Comparison of ENCODE assay signal across 13 cellular contexts in the genomic region with DNA sequence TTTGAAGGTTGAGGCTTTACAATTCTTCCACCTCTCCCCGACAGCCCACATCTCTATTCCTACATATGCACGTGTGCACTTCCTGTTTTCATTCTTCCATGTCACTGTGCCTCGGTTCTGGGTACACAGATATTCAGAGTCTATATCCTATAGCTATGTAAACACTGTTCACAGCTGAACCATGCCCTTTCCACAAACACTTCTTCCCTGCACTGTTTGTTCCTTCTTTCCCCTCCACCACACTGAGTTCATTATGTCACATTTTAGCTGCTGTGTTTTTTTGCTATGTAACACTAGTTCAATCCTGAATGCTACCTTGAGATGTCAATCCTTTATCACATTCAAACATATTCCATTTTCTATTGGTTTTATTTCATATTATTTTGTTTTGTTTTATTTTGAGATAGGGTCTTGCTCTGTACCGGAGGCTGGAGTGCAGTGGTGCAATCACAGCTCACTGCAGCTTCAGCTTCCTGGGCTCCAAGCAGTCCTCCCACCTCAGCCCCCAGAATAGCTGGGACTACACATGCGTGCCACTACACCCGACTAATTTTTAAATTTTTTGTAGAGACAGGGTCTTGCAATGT. TPM values are rescaled to one million over a fixed set of nuclear protein-coding genes. Genes with fewer than 3 reads are reported as not detected.
DNase-seq lines count a peak whose midpoint lies in the region; ATAC-seq and TF ChIP-seq lines count a peak whose summit lies in the region.
"Had no signal": no experiment of that assay in that cellular context is flagged by ENCODE, and none has a peak within 500 bp of the region (broad histone marks: within the 10 kb centered on the region; RNA-seq: fewer than 3 reads in every experiment).

No MANE protein-coding gene starts in this region.

- H2AFZ ChIP-seq in hepatocyte: peak overlapping the region; percentile 8

- H3K36me3 Mint-ChIP-seq in CD4-positive, alpha-beta memory T cell: no peaks in the 10 kb centered on the region
- H3K36me3 Mint-ChIP-seq in nephron progenitor cell (ENCODE audit: low read depth): no peaks in the 10 kb centered on the region

- no peaks in the 10 kb centered on the region for H3K9me2 ChIP-seq in hepatocyte (replicated peaks; ENCODE audit: insufficient read depth)

- H3K9me3 ChIP-seq in CD4-positive, alpha-beta memory T cell (ENCODE audit: control insufficient read depth in 1 of 2, low read length in 2 of 2): no peaks in the 10 kb centered on the region
- no peaks in the 10 kb centered on the region for H3K9me3 ChIP-seq in hepatocyte (ENCODE audit: low read depth)

- peak overlapping the region; percentile 1 to 85 (median 43) for H3K27ac Mint-ChIP-seq in CD4-positive, alpha-beta memory T cell
- H3K27ac Mint-ChIP-seq in nephron progenitor cell: no peak overlapping the region

- TF ChIP-seq CTCF in hepatocyte (IDR thresholded peaks at IDR 0.05; ENCODE audit: poor library complexity): no peak
- no peak for TF ChIP-seq CTCF in nephron progenitor cell (IDR thresholded peaks at IDR 0.05)

- intact Hi-C loops in CD4-positive, alpha-beta memory T cell (cut with micrococcal nuclease): no loop called here

- H3K4me1 Mint-ChIP-seq in CD4-positive, alpha-beta memory T cell: peaks cover 12 to 21% (median 13%) of the 10 kb centered on the region in 4 donors
- peaks cover 21% of the 10 kb centered on the region for H3K4me1 Mint-ChIP-seq in nephron progenitor cell

- H3K4me2 ChIP-seq in hepatocyte: peak overlapping the region; percentile 25

- CTCF ChIA-PET in CD4-positive, alpha-beta memory T cell (lab: Charles Lee; ENCODE audit: partially characterized antibody): interaction anchor here (0.8 to 1.6 kb wide), 4 partner anchors 10 to 74 kb away, joined by 3 to 11 read pairs (median 4); partner anchors contain the start of genes ALDOA and TBX6

- 64% methylated on average over 6 of the region's 6 CpGs for WGBS in hepatocyte (ENCODE audit: low lambda C conversion rate, missing lambda C conversion rate)

- ATAC-seq in GM19395 (IDR thresholded peaks at IDR 0.05; ENCODE audit: unreplicated experiment): no peak
- no peak for ATAC-seq in GM18517 (IDR thresholded peaks at IDR 0.05; ENCODE audit: unreplicated experiment)
- no peak for ATAC-seq in HG03469 (IDR thresholded peaks at IDR 0.05; ENCODE audit: unreplicated experiment)

- no peak overlapping the region for H3K27ac ChIP-seq in CD4-positive, alpha-beta memory T cell (ENCODE audit: low read depth, low read length)
- H3K27ac ChIP-seq in hepatocyte: peak overlapping the region; percentile 72

- H3K4me3 ChIP-seq in CD4-positive, alpha-beta memory T cell (ENCODE audit: low read length in 2 of 2): no peak overlapping the region
- no peak overlapping the region for H3K4me3 ChIP-seq in hepatocyte

- peaks cover 20% of the 10 kb centered on the region for H3K4me1 ChIP-seq in CD4-positive, alpha-beta memory T cell (ENCODE audit: insufficient read depth, low read length)
- no peaks in the 10 kb centered on the region for H3K4me1 ChIP-seq in hepatocyte (ENCODE audit: insufficient read depth)

- POLR2A ChIA-PET in CD4-positive, alpha-beta memory T cell (lab: Charles Lee; ENCODE audit: partially characterized antibody): interaction anchor here (0.6 to 2.6 kb wide), 7 partner anchors 27 to 233 kb away, joined by 3 to 17 read pairs (median 5); partner anchors contain the start of genes CORO1A, GDPD3, TBX6 and YPEL3

- H4K20me1 ChIP-seq in hepatocyte (ENCODE audit: insufficient read depth, poor library complexity, severe bottlenecking): no peaks in the 10 kb centered on the region

- no peaks in the 10 kb centered on the region for H3K27me3 Mint-ChIP-seq in CD4-positive, alpha-beta memory T cell
- peaks cover 14% of the 10 kb centered on the region for H3K27me3 Mint-ChIP-seq in nephron progenitor cell (ENCODE audit: low read depth, poor library complexity)

- no peaks in the 10 kb centered on the region for H3K9me3 Mint-ChIP-seq in CD4-positive, alpha-beta memory T cell
- peaks cover under 1% of the 10 kb centered on the region for H3K9me3 Mint-ChIP-seq in nephron progenitor cell

- DNase-seq in CD4-positive, alpha-beta memory T cell: no peak
- DNase-seq in HuH-7.5 (ENCODE audit: low spot score) (peak; percentile 41), RPMI8226 (peak; percentile 36), hepatocyte (ENCODE audit: low spot score) (peak; percentile 30), nephron progenitor cell (no peak)
- DNase-seq: activated gamma-delta T cell, DMS79, kidney glomerular epithelial cell, NCI-H1436 treated with DMSO at 0.1 percent for 48 hours, nucleus accumbens had no signal

- H3K4me3 Mint-ChIP-seq in CD4-positive, alpha-beta memory T cell: peak overlapping the region in 7 of 8 donors; percentile 0 to 70 (median 28)
- H3K4me3 Mint-ChIP-seq in nephron progenitor cell: no peak overlapping the region

- no peaks in the 10 kb centered on the region for H3K79me2 ChIP-seq in hepatocyte

- H3K36me3 ChIP-seq in CD4-positive, alpha-beta memory T cell (ENCODE audit: insufficient read depth, low read length): no peaks in the 10 kb centered on the region
- no peaks in the 10 kb centered on the region for H3K36me3 ChIP-seq in hepatocyte (replicated peaks; ENCODE audit: insufficient read depth, low read depth)

- no peaks in the 10 kb centered on the region for H3K27me3 ChIP-seq in CD4-positive, alpha-beta memory T cell (ENCODE audit: insufficient read depth, low read length)
- H3K27me3 ChIP-seq in hepatocyte: no peaks in the 10 kb centered on the region

RNA-seq across cellular contexts. Expression of gene MAPK3, which starts 17.0 kb away (rescaled TPM):
- 10 to 100 TPM; 87.4 to 90.4 TPM for total RNA-seq in CD4-positive, alpha-beta memory T cell
- 10 to 100 TPM in 1 of 2 donors, 1 to 10 TPM in 1; 9.9 to 10.6 TPM for polyA plus RNA-seq in CD4-positive, alpha-beta memory T cell
- 34.6 and 57.6 TPM in 2 replicates for total RNA-seq in hepatocyte
- polyA plus RNA-seq in hepatocyte: 31.3 and 38.1 TPM in 2 replicates

RNA-seq across cellular contexts. Expression of gene GDPD3, which starts 26.7 kb away (rescaled TPM):
- total RNA-seq in CD4-positive, alpha-beta memory T cell: 10 to 100 TPM; 31.5 to 37.2 TPM
- under 1 TPM in 1 of 2 donors, not detected in 1; 0.25 TPM for polyA plus RNA-seq in CD4-positive, alpha-beta memory T cell
- 0.67 TPM in 1 of 2 replicates, not detected in the other for total RNA-seq in hepatocyte
- polyA plus RNA-seq in hepatocyte: 5.4 and 11.2 TPM in 2 replicates

RNA-seq across cellular contexts. Expression of gene CORO1A, which starts 43.4 kb away (rescaled TPM):
- 100 to 1,000 TPM; 745 to 769 TPM for total RNA-seq in CD4-positive, alpha-beta memory T cell
- polyA plus RNA-seq in CD4-positive, alpha-beta memory T cell: 1,000 to 10,000 TPM; 1,217 to 1,230 TPM
- 2.4 and 3.2 TPM in 2 replicates for total RNA-seq in hepatocyte
- polyA plus RNA-seq in hepatocyte: 1.7 and 3.4 TPM in 2 replicates

RNA-seq across cellular contexts. Expression of gene YPEL3, which starts 44.0 kb away (rescaled TPM):
- 100 to 1,000 TPM; 263 to 266 TPM for total RNA-seq in CD4-positive, alpha-beta memory T cell
- 100 to 1,000 TPM; 172 to 331 TPM for polyA plus RNA-seq in CD4-positive, alpha-beta memory T cell
- total RNA-seq in hepatocyte: 19.3 and 20.1 TPM in 2 replicates
- 82.1 and 103 TPM in 2 replicates for polyA plus RNA-seq in hepatocyte

RNA-seq across cellular contexts. Expression of gene TBX6, which starts 48.3 kb away (rescaled TPM):
- 1 to 10 TPM; 1.3 to 1.4 TPM for total RNA-seq in CD4-positive, alpha-beta memory T cell
- under 1 TPM in 1 of 2 donors, not detected in 1; 0.36 TPM for polyA plus RNA-seq in CD4-positive, alpha-beta memory T cell
- 0.56 and 0.60 TPM in 2 replicates for total RNA-seq in hepatocyte
- 0.10 and 0.19 TPM in 2 replicates for polyA plus RNA-seq in hepatocyte

Comparison
In these comparisons a context has a peak if more than half of its experiments do, and no peak if none do; other contexts are left out.
1. DNase-seq: peak in HuH-7.5 (single experiment), RPMI8226 (single experiment) and hepatocyte (single experiment); none in CD4-positive, alpha-beta memory T cell (0 of 5) and nephron progenitor cell (single experiment).
2. RNA of gene GDPD3, which starts 26.7 kb away (total RNA-seq): 31.5 to 37.2 TPM in CD4-positive, alpha-beta memory T cell; 0.67 TPM in hepatocyte; every median in the first group is over 10 times any median in the second.
3. RNA of gene CORO1A, which starts 43.4 kb away (total RNA-seq): 745 to 769 TPM in CD4-positive, alpha-beta memory T cell; 2.4 to 3.2 TPM in hepatocyte; every median in the first group is over 100 times any median in the second.